In the genomic region with DNA sequence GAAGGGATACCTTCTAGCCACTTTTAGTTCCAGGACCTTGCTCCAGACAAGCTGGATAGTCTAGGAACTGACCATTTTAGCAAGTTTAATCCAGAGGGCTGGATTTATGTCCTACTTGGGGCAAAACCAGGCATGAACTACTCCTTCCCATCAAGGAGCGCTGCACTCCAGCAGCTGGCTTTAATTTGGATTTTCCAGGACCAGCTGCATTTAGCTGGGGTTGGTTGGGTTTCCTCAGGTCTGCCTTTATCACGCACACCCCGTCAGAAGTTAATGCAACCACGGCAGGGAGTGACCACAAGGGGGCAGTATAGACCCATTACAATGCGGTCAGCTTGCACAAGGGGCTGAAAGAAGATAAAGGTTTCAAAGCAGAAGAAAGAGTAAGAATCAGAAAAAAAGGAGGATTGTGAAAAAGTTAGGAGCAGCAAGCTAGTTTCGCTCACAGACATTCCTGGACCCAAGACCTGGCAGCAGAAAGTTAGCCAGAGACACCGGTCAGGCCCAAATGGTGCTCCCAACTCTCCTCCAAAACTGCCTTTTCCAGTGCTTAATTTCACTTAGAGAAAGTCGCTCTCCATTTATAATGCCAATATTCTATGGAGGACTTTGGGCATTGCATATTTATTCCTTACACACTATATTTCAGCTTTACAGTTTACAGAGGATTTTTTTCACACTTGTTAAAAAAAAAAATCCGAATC, we compare ENCODE assay signal across 8 cellular contexts. TPM values are rescaled to one million over a fixed set of nuclear protein-coding genes. Genes with fewer than 3 reads are reported as not detected.
A peak's percentile ranks its signal among the peaks of the same experiment; 100 is the strongest.
DNase-seq lines count a peak whose midpoint lies in the region; ATAC-seq, FAIRE-seq and TF ChIP-seq lines count a peak whose summit lies in the region.
"Had no signal": no experiment of that assay in that cellular context is flagged by ENCODE, and none has a peak within 500 bp of the region (broad histone marks: within the 10 kb centered on the region; RNA-seq: fewer than 3 reads in every experiment).

No MANE protein-coding gene starts in this region.

- ATAC-seq in SK-N-SH treated with all-trans-retinoic acid at 6 μM for 48 hours (peak; percentile 89), Right ventricle myocardium inferior (peak; percentile 63)

- peak overlapping the region; percentile 85 to 89 for H3K27ac ChIP-seq in prostate gland

- H3K9me3 ChIP-seq in prostate gland, result no peaks in the 10 kb centered on the region

- peaks cover 10% of the 10 kb centered on the region for H3K4me1 Mint-ChIP-seq in activated naive CD4-positive, alpha-beta T cell treated with anti-CD3 and anti-CD28 coated beads, Interleukin-2, amount 10 ng/mL, durations not matched to agents 7 days and 5 days

- WGBS in prostate gland, result 25% methylated on average over 9 of the region's 9 CpGs

- intact Hi-C loops in Right ventricle myocardium inferior (cut with DNase I), result loop anchor here (1.0 to 5.0 kb wide), 2 partner anchors 694 to 750 kb away; no protein-coding TSS in a partner anchor
- intact Hi-C loops in prostate gland (cut with DNase I), result loop anchor here (2.0 kb wide), 1 partner anchor 749 kb away; no protein-coding TSS in a partner anchor

- CTCF ChIA-PET in activated naive CD4-positive, alpha-beta T cell treated with anti-CD3 and anti-CD28 coated beads, Interleukin-2, amount 10 ng/mL, durations not matched to agents 7 days and 5 days (lab: Charles Lee), result interaction anchor here (0.7 to 4.8 kb wide), 23 partner anchors 9 to 880 kb away, joined by 3 to 38 read pairs (median 3); a partner anchor contains a TSS

- no peak overlapping the region for H3K4me3 ChIP-seq in prostate gland

- peaks cover 12% of the 10 kb centered on the region for H3K27me3 Mint-ChIP-seq in activated naive CD4-positive, alpha-beta T cell treated with anti-CD3 and anti-CD28 coated beads, Interleukin-2, amount 10 ng/mL, durations not matched to agents 7 days and 5 days
- H3K27me3 Mint-ChIP-seq: stimulated activated naive CD8-positive, alpha-beta T cell treated with anti-CD3 and anti-CD28 coated beads, Interleukin-15, Interleukin-2, amounts not matched to agents 100 ng/mL and 50 ng/mL, for 24 hours had no signal

- no peak for TF ChIP-seq POLR2A in GM12891 (IDR thresholded peaks at IDR 0.05; ENCODE audit: low read depth, low read length)
- TF ChIP-seq POLR2A in prostate gland (IDR thresholded peaks at IDR 0.05), result no peak

- no peaks in the 10 kb centered on the region for H3K36me3 ChIP-seq in prostate gland

- DNase-seq in GM12891 (ENCODE audit: insufficient read length, low spot score), result peak; percentile 44
- DNase-seq in NCI-H1105 (lab: John Stamatoyannopoulos, UW), result peak; percentile 60
- DNase-seq in activated naive CD4-positive, alpha-beta T cell treated with anti-CD3 and anti-CD28 coated beads, Interleukin-2, amount 10 ng/mL, durations not matched to agents 7 days and 5 days, result peak; percentile 91
- no peak for DNase-seq in Right ventricle myocardium inferior (ENCODE audit: missing footprints)
- DNase-seq in prostate gland (ENCODE audit: low spot score), result peak; percentile 88
- DNase-seq in ureter (ENCODE audit: low spot score), result peak; percentile 91

- H3K36me3 Mint-ChIP-seq in activated naive CD4-positive, alpha-beta T cell treated with anti-CD3 and anti-CD28 coated beads, Interleukin-2, amount 10 ng/mL, durations not matched to agents 7 days and 5 days, result no peaks in the 10 kb centered on the region

- H3K27ac Mint-ChIP-seq in activated naive CD4-positive, alpha-beta T cell treated with anti-CD3 and anti-CD28 coated beads, Interleukin-2, amount 10 ng/mL, durations not matched to agents 7 days and 5 days, result no peak overlapping the region
- H3K27ac Mint-ChIP-seq: stimulated activated naive CD8-positive, alpha-beta T cell treated with anti-CD3 and anti-CD28 coated beads, Interleukin-15, Interleukin-2, amounts not matched to agents 100 ng/mL and 50 ng/mL, for 24 hours had no signal

- peak; percentile 86 for FAIRE-seq in GM12891 (lab: Jason Lieb, UNC)

- no peak overlapping the region for H3K4me3 Mint-ChIP-seq in activated naive CD4-positive, alpha-beta T cell treated with anti-CD3 and anti-CD28 coated beads, Interleukin-2, amount 10 ng/mL, durations not matched to agents 7 days and 5 days
- H3K4me3 Mint-ChIP-seq: stimulated activated naive CD8-positive, alpha-beta T cell treated with anti-CD3 and anti-CD28 coated beads, Interleukin-15, Interleukin-2, amounts not matched to agents 100 ng/mL and 50 ng/mL, for 24 hours had no signal

- peak; percentile 88 to 97 (median 93) for TF ChIP-seq CTCF in prostate gland (IDR thresholded peaks at IDR 0.05)

- H3K9me3 Mint-ChIP-seq in activated naive CD4-positive, alpha-beta T cell treated with anti-CD3 and anti-CD28 coated beads, Interleukin-2, amount 10 ng/mL, durations not matched to agents 7 days and 5 days, result no peaks in the 10 kb centered on the region
- H3K9me3 Mint-ChIP-seq: stimulated activated naive CD8-positive, alpha-beta T cell treated with anti-CD3 and anti-CD28 coated beads, Interleukin-15, Interleukin-2, amounts not matched to agents 100 ng/mL and 50 ng/mL, for 24 hours had no signal

- H3K27me3 ChIP-seq in prostate gland (replicated peaks; ENCODE audit: insufficient read depth), result no peaks in the 10 kb centered on the region

- H3K4me1 ChIP-seq in prostate gland (replicated peaks), result peaks cover 14% of the 10 kb centered on the region

TF ChIP-seq in GM12891, 5 proteins besides CTCF, POLR2A, EP300 and RAD21:
- TF ChIP-seq POLR2AphosphoS5 (IDR thresholded peaks at IDR 0.05; ENCODE audit: low read depth, low read length) (no peak), TAF1 (IDR thresholded peaks at IDR 0.05; ENCODE audit: low read depth, low read length) (no peak), SPI1 (IDR thresholded peaks at IDR 0.05; ENCODE audit: low read depth, low read length) (no peak), POU2F2 (IDR thresholded peaks at IDR 0.05; ENCODE audit: low read depth, low read length) (0 out of 2 replicates have a peak, but pooled peaks have one; percentile 33)

TF ChIP-seq in SK-N-SH treated with all-trans-retinoic acid at 6 μM for 48 hours, 23 proteins besides CTCF, POLR2A, EP300 and RAD21:
- TF ChIP-seq ZFP30 (CRISPR knock-in tag; IDR thresholded peaks at IDR 0.05) (no peak), TCF4 (CRISPR knock-in tag; IDR thresholded peaks at IDR 0.05; ENCODE audit: borderline replicate concordance) (peak; percentile 64; the same call in 1 of the 2 replicates), ZFP3 (CRISPR knock-in tag; IDR thresholded peaks at IDR 0.05) (no peak)
- TF ChIP-seq, protein P1, sequence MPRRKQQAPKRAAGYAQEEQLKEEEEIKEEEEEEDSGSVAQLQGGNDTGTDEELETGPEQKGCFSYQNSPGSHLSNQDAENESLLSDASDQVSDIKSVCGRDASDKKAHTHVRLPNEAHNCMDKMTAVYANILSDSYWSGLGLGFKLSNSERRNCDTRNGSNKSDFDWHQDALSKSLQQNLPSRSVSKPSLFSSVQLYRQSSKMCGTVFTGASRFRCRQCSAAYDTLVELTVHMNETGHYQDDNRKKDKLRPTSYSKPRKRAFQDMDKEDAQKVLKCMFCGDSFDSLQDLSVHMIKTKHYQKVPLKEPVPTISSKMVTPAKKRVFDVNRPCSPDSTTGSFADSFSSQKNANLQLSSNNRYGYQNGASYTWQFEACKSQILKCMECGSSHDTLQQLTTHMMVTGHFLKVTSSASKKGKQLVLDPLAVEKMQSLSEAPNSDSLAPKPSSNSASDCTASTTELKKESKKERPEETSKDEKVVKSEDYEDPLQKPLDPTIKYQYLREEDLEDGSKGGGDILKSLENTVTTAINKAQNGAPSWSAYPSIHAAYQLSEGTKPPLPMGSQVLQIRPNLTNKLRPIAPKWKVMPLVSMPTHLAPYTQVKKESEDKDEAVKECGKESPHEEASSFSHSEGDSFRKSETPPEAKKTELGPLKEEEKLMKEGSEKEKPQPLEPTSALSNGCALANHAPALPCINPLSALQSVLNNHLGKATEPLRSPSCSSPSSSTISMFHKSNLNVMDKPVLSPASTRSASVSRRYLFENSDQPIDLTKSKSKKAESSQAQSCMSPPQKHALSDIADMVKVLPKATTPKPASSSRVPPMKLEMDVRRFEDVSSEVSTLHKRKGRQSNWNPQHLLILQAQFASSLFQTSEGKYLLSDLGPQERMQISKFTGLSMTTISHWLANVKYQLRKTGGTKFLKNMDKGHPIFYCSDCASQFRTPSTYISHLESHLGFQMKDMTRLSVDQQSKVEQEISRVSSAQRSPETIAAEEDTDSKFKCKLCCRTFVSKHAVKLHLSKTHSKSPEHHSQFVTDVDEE (CRISPR knock-in tag; IDR thresholded peaks at IDR 0.05), result no peak

RNA-seq across cellular contexts. Expression of a gene that starts 40.1 kb away (rescaled TPM):
- polyA plus RNA-seq in GM12891 (2012; ENCODE audit: low read depth, missing spikeins), result 16.6 TPM
- total RNA-seq in Right ventricle myocardium inferior (20.6 TPM), prostate gland (10 to 100 TPM; 19.8 to 37.9 TPM), ureter (19.7 TPM)

RNA-seq across cellular contexts. Expression of a gene that starts 40.4 kb away (rescaled TPM):
- polyA plus RNA-seq in GM12891 (2012; ENCODE audit: low read depth, missing spikeins), result 22.7 TPM
- 26.3 TPM for total RNA-seq in Right ventricle myocardium inferior
- total RNA-seq in prostate gland, result 10 to 100 TPM; 18.6 to 34.2 TPM
- 33.7 TPM for total RNA-seq in ureter
